In the genomic region with DNA sequence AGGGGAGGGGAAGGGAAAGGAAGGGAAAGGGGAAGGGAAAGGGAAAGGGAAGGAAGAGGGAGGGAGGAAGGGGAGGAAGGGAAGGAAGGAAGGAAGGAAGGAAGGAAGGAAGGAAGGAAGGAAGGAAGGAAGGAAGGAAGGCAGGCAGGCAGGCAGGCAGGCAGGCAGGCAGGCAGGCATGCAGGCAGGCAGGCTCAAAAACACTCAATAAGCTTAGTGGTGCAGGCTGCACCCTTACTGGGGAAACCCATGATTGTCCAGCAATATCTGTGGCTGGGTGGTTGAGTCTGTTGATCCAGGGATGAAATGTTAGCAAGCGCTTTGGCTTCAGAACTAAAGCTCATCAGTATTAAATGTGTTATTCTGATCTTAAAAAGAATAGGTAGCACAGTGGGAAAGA, we compare ENCODE assay signal across 18 cellular contexts.
DNase-seq lines count a peak whose midpoint lies in the region; ATAC-seq and TF ChIP-seq lines count a peak whose summit lies in the region.
"Had no signal": no experiment of that assay in that cellular context is flagged by ENCODE, and none has a peak within 500 bp of the region (broad histone marks: within the 10 kb centered on the region; RNA-seq: fewer than 3 reads in every experiment).

No MANE protein-coding gene starts in this region.

- no peak overlapping the region for H3K9ac ChIP-seq in SK-N-MC (ENCODE audit: insufficient read length)
- H3K9ac ChIP-seq: BLaER1 treated with 17β-estradiol and CSF1 and Interleukin-3, amounts not matched to agents 10 nM and 100 nM had no signal

- H3K27ac ChIP-seq in ACC112 (ENCODE audit: low read depth, low read length) (peak overlapping the region; percentile 91), SK-N-MC (peak overlapping the region; percentile 94), epithelial cell of prostate (peak overlapping the region; percentile 32), thoracic aorta (peak overlapping the region; percentile 47 to 51)

- no peaks in the 10 kb centered on the region for H3K9me3 ChIP-seq in SK-N-MC (ENCODE audit: low read depth, low read length)
- no peaks in the 10 kb centered on the region for H3K9me3 ChIP-seq in thoracic aorta

- peaks cover 56% of the 10 kb centered on the region for H3K4me1 ChIP-seq in ACC112 (ENCODE audit: control insufficient read depth, insufficient read depth, low read length, unreplicated experiment)
- peaks cover 32 to 65% of the 10 kb centered on the region in 2 donors for H3K4me1 ChIP-seq in thoracic aorta (ENCODE audit: control insufficient read depth in 1 of 2, low read depth in 2 of 2)

- ATAC-seq in thoracic aorta (ENCODE audit: insufficient number of reproducible peaks, low FRiP score, low read depth) = no peak
- ATAC-seq: HCT116, HepG2 had no signal

- H3K27me3 ChIP-seq in ACC112 (ENCODE audit: insufficient read depth, low read length) (no peaks in the 10 kb centered on the region), thoracic aorta (replicated peaks; ENCODE audit: insufficient read depth) (no peaks in the 10 kb centered on the region)
- H3K27me3 ChIP-seq: BLaER1 treated with 17β-estradiol and CSF1 and Interleukin-3, amounts not matched to agents 10 nM and 100 nM had no signal

- peaks cover 54% of the 10 kb centered on the region for H3K79me2 ChIP-seq in ACC112 (ENCODE audit: control insufficient read depth, insufficient read depth, low read length, unreplicated experiment)

- peaks cover 13% of the 10 kb centered on the region for H3K36me3 ChIP-seq in ACC112 (ENCODE audit: insufficient read depth, low read length)
- peaks cover 6% of the 10 kb centered on the region for H3K36me3 ChIP-seq in SK-N-MC (ENCODE audit: insufficient read depth, low read length)
- no peaks in the 10 kb centered on the region for H3K36me3 ChIP-seq in thoracic aorta
- H3K36me3 ChIP-seq: BLaER1 treated with 17β-estradiol and CSF1 and Interleukin-3, amounts not matched to agents 10 nM and 100 nM had no signal

- H3K4me3 ChIP-seq in ACC112 (ENCODE audit: low read depth, low read length) = no peak overlapping the region
- H3K4me3 ChIP-seq in SK-N-MC = no peak overlapping the region
- H3K4me3 ChIP-seq in thoracic aorta = no peak overlapping the region
- H3K4me3 ChIP-seq: BLaER1 treated with 17β-estradiol and CSF1 and Interleukin-3, amounts not matched to agents 10 nM and 100 nM had no signal

- peak; percentile 35 for DNase-seq in SK-N-MC (ENCODE audit: low read depth, low spot score)
- no peak for DNase-seq in epithelial cell of prostate (ENCODE audit: low read depth, low spot score)
- DNase-seq in thoracic aorta (ENCODE audit: low spot score) = no peak
- no peak for DNase-seq in mucosa of gallbladder (ENCODE audit: low spot score)
- no peak for DNase-seq in EL
- DNase-seq in stimulated activated CD4-positive, alpha-beta T cell treated with anti-CD3 and anti-CD28 coated beads, Interleukin-2, amount 100 ng/mL, for 24 hours = no peak
- DNase-seq: CD4-positive, CD25-positive, alpha-beta regulatory T cell; CD8-positive, alpha-beta memory T cell; COR-L47; DMS 273 treated with DMSO at 0.1 percent for 48 hours; GDM1; GOT3; H7; KG1 had no signal

- no peak overlapping the region for H2AFZ ChIP-seq in ACC112 (ENCODE audit: low read length, unreplicated experiment)

- no peak for TF ChIP-seq CTCF in thoracic aorta (IDR thresholded peaks at IDR 0.05)

Comparison
In these comparisons a context has a peak if more than half of its experiments do, and no peak if none do; other contexts are left out.
1. H3K27ac ChIP-seq: peak in every context shown above with its lines; median percentile 94 in SK-N-MC; 91 in ACC112; 49 in thoracic aorta; 32 in epithelial cell of prostate.